In genomic region chr7:115356139-115356746, GRCh38 we compare ENCODE assay signal across 9 cellular contexts.
A peak's percentile ranks its signal among the peaks of the same experiment; 100 is the strongest.
DNase-seq lines count a peak whose midpoint lies in the region; ATAC-seq and TF ChIP-seq lines count a peak whose summit lies in the region.
"Had no signal": no experiment of that assay in that cellular context is flagged by ENCODE, and none has a peak within 500 bp of the region (broad histone marks: within the 10 kb centered on the region; RNA-seq: fewer than 3 reads in every experiment).

No MANE protein-coding gene starts in this region.

- H3K27ac Mint-ChIP-seq in activated CD8-positive, alpha-beta T cell treated with anti-CD3 and anti-CD28 coated beads for 36 hours = no peak overlapping the region
- H3K27ac Mint-ChIP-seq in activated CD8-positive, alpha-beta T cell treated with anti-CD3 and anti-CD28 coated beads, Interleukin-2, amount 10 ng/mL, durations not matched to agents 7 days and 5 days = no peak overlapping the region

- no peaks in the 10 kb centered on the region for H3K27me3 Mint-ChIP-seq in activated CD8-positive, alpha-beta T cell treated with anti-CD3 and anti-CD28 coated beads for 36 hours
- H3K27me3 Mint-ChIP-seq in activated CD8-positive, alpha-beta T cell treated with anti-CD3 and anti-CD28 coated beads, Interleukin-2, amount 10 ng/mL, durations not matched to agents 7 days and 5 days (ENCODE audit: low read depth) = peaks cover 4% of the 10 kb centered on the region

- H3K4me2 ChIP-seq in smooth muscle cell = no peak overlapping the region

- H3K4me1 ChIP-seq in smooth muscle cell (ENCODE audit: low read depth) (no peaks in the 10 kb centered on the region), heart left ventricle (no peaks in the 10 kb centered on the region)

- no peaks in the 10 kb centered on the region for H3K4me1 Mint-ChIP-seq in activated CD8-positive, alpha-beta T cell treated with anti-CD3 and anti-CD28 coated beads for 36 hours (ENCODE audit: low read depth)
- no peaks in the 10 kb centered on the region for H3K4me1 Mint-ChIP-seq in activated CD8-positive, alpha-beta T cell treated with anti-CD3 and anti-CD28 coated beads, Interleukin-2, amount 10 ng/mL, durations not matched to agents 7 days and 5 days (ENCODE audit: low read depth)

- H3K4me3 Mint-ChIP-seq in activated CD8-positive, alpha-beta T cell treated with anti-CD3 and anti-CD28 coated beads for 36 hours = no peak overlapping the region
- no peak overlapping the region for H3K4me3 Mint-ChIP-seq in activated CD8-positive, alpha-beta T cell treated with anti-CD3 and anti-CD28 coated beads, Interleukin-2, amount 10 ng/mL, durations not matched to agents 7 days and 5 days

- H3K36me3 Mint-ChIP-seq in activated CD8-positive, alpha-beta T cell treated with anti-CD3 and anti-CD28 coated beads for 36 hours (ENCODE audit: low read depth) = no peaks in the 10 kb centered on the region
- no peaks in the 10 kb centered on the region for H3K36me3 Mint-ChIP-seq in activated CD8-positive, alpha-beta T cell treated with anti-CD3 and anti-CD28 coated beads, Interleukin-2, amount 10 ng/mL, durations not matched to agents 7 days and 5 days (ENCODE audit: low read depth)

- 62% methylated on average over 2 of the region's 2 CpGs for WGBS in smooth muscle cell (ENCODE audit: low lambda C conversion rate)
- WGBS in heart left ventricle, 4 donors = 36 to 53% (median 45%) methylated on average over 2 of the region's 2 CpGs

- H3K27ac ChIP-seq in smooth muscle cell (ENCODE audit: low read depth) = no peak overlapping the region
- H3K27ac ChIP-seq in heart left ventricle = no peak overlapping the region

- no peaks in the 10 kb centered on the region for H3K9me3 Mint-ChIP-seq in activated CD8-positive, alpha-beta T cell treated with anti-CD3 and anti-CD28 coated beads for 36 hours
- no peaks in the 10 kb centered on the region for H3K9me3 Mint-ChIP-seq in activated CD8-positive, alpha-beta T cell treated with anti-CD3 and anti-CD28 coated beads, Interleukin-2, amount 10 ng/mL, durations not matched to agents 7 days and 5 days (ENCODE audit: insufficient read depth)

- no peak for TF ChIP-seq POLR2A in heart left ventricle (IDR thresholded peaks at IDR 0.05)

- H2AFZ ChIP-seq in smooth muscle cell (ENCODE audit: low read depth) = peak overlapping the region; percentile 12

- intact Hi-C loops in activated CD8-positive, alpha-beta T cell treated with anti-CD3 and anti-CD28 coated beads for 36 hours (cut with micrococcal nuclease) = no loop called here
- intact Hi-C loops in heart left ventricle (cut with DNase I) = no loop called here

- H3K9ac ChIP-seq in smooth muscle cell (ENCODE audit: low read depth) = no peak overlapping the region

- no peaks in the 10 kb centered on the region for H3K79me2 ChIP-seq in smooth muscle cell (ENCODE audit: low read depth)

- no peak for ATAC-seq in activated CD8-positive, alpha-beta T cell treated with anti-CD3 and anti-CD28 coated beads for 36 hours
- ATAC-seq in activated CD8-positive, alpha-beta T cell treated with anti-CD3 and anti-CD28 coated beads, Interleukin-2, amount 10 ng/mL, durations not matched to agents 7 days and 5 days = no peak
- no peak for ATAC-seq in activated CD4-positive, CD25-positive, alpha-beta regulatory T cell treated with anti-CD3 and anti-CD28 coated beads, Interleukin-2, amount 50 U/mL, for 24 hours
- ATAC-seq in heart left ventricle = no peak

- no peaks in the 10 kb centered on the region for H3K27me3 ChIP-seq in smooth muscle cell (ENCODE audit: low read depth)
- no peaks in the 10 kb centered on the region for H3K27me3 ChIP-seq in heart left ventricle

- POLR2A ChIA-PET in activated CD8-positive, alpha-beta T cell treated with anti-CD3 and anti-CD28 coated beads for 36 hours (lab: Charles Lee) = no interaction called here
- POLR2A ChIA-PET in activated CD8-positive, alpha-beta T cell treated with anti-CD3 and anti-CD28 coated beads, Interleukin-2, amount 10 ng/mL, durations not matched to agents 7 days and 5 days (lab: Charles Lee) = no interaction called here

- H3K4me3 ChIP-seq in epithelial cell of esophagus (ENCODE audit: low read length) (no peak overlapping the region), smooth muscle cell (no peak overlapping the region), heart left ventricle (no peak overlapping the region)
- H3K4me3 ChIP-seq: lung had no signal

- no peaks in the 10 kb centered on the region for H3F3A ChIP-seq in smooth muscle cell (ENCODE audit: low read depth)

- CTCF ChIA-PET in activated CD8-positive, alpha-beta T cell treated with anti-CD3 and anti-CD28 coated beads for 36 hours (lab: Charles Lee) = interaction anchor here (1.0 kb wide), 1 partner anchor 22 kb away, joined by 3 read pairs; no protein-coding TSS in a partner anchor
- CTCF ChIA-PET in activated CD8-positive, alpha-beta T cell treated with anti-CD3 and anti-CD28 coated beads, Interleukin-2, amount 10 ng/mL, durations not matched to agents 7 days and 5 days (lab: Charles Lee) = no interaction called here

- no peaks in the 10 kb centered on the region for H3K36me3 ChIP-seq in smooth muscle cell (ENCODE audit: low read depth)
- no peaks in the 10 kb centered on the region for H3K36me3 ChIP-seq in heart left ventricle

- H3K9me3 ChIP-seq in smooth muscle cell (replicated peaks; ENCODE audit: low read depth) (no peaks in the 10 kb centered on the region), heart left ventricle (no peaks in the 10 kb centered on the region)

- TF ChIP-seq CTCF in activated CD8-positive, alpha-beta T cell treated with anti-CD3 and anti-CD28 coated beads for 36 hours (IDR thresholded peaks at IDR 0.05) = peak; percentile 55
- TF ChIP-seq CTCF in epithelial cell of esophagus (IDR thresholded peaks at IDR 0.05; ENCODE audit: insufficient read depth, low read depth, low read length, missing control alignments) (peak; percentile 58), smooth muscle cell (IDR thresholded peaks at IDR 0.05; ENCODE audit: borderline replicate concordance, insufficient read depth, poor library complexity, severe bottlenecking) (peak; percentile 69), heart left ventricle (IDR thresholded peaks at IDR 0.05) (peak in 6 of 12 donors; percentile 21 to 38 (median 30))

- no peak for DNase-seq in activated CD8-positive, alpha-beta T cell treated with anti-CD3 and anti-CD28 coated beads for 36 hours
- DNase-seq in activated CD8-positive, alpha-beta T cell treated with anti-CD3 and anti-CD28 coated beads, Interleukin-2, amount 10 ng/mL, durations not matched to agents 7 days and 5 days = no peak
- DNase-seq in NCI-H1092 treated with DMSO at 0.1 percent for 48 hours (lab: John Stamatoyannopoulos, UW) (peak; percentile 39), epithelial cell of esophagus (ENCODE audit: low read depth) (peak; percentile 24), smooth muscle cell (lab: John Stamatoyannopoulos, UW; ENCODE audit: unreplicated experiment) (no peak), heart left ventricle (no peak)
- DNase-seq in effector CD4-positive, alpha-beta T cell = no peak

- no peaks in the 10 kb centered on the region for H4K20me1 ChIP-seq in smooth muscle cell (ENCODE audit: low read depth)

Comparison
In these comparisons a context has a peak if more than half of its experiments do, and no peak if none do; other contexts are left out.
1. DNase-seq: peak in NCI-H1092 treated with DMSO at 0.1 percent for 48 hours (single experiment) and epithelial cell of esophagus (single experiment); none in activated CD8-positive, alpha-beta T cell treated with anti-CD3 and anti-CD28 coated beads for 36 hours (single experiment), activated CD8-positive, alpha-beta T cell treated with anti-CD3 and anti-CD28 coated beads, Interleukin-2, amount 10 ng/mL, durations not matched to agents 7 days and 5 days (single experiment), smooth muscle cell (single experiment), effector CD4-positive, alpha-beta T cell (single experiment) and heart left ventricle (0 of 5).